Comparison of ENCODE assay signal across 1 cellular context in the genomic region with DNA sequence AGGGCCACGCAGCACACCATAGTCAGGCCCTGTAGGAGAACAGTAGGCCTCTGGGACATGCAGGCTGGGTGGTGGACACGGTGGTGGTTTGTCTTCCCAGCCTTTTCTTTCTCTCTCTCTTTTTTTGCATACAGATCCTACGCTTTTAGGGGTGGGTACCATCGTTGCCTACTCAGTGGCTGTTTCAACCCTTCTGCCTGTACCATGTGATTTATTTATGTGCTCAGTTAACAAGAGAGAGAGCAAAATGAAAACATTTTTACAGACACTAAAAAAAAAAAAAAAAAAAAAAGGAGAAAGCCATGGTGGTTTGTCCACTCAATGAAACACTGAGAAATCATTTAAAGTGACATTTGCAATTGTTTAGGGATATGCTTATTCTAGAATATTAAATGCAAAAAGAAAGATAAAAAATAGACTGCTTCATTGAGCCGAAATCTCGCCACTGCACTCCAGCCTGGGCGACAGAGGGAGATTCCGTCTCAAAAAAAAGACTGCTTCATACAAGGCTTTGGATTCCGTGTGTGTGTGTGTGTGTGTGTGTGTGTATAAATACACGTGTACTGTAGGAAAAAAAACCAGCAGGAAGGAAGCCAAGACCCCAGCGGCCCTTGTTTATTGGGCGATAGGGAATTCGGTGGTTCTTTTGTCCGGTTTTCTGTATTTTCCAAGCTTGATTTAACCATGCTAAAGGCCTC.
TF ChIP-seq lines count a peak whose summit lies in the region.

No MANE protein-coding gene starts in this region.

TF ChIP-seq in GM23338, 12 proteins besides CTCF, POLR2A, EP300 and RAD21 (continued from another document):
- TF ChIP-seq, protein P1, sequence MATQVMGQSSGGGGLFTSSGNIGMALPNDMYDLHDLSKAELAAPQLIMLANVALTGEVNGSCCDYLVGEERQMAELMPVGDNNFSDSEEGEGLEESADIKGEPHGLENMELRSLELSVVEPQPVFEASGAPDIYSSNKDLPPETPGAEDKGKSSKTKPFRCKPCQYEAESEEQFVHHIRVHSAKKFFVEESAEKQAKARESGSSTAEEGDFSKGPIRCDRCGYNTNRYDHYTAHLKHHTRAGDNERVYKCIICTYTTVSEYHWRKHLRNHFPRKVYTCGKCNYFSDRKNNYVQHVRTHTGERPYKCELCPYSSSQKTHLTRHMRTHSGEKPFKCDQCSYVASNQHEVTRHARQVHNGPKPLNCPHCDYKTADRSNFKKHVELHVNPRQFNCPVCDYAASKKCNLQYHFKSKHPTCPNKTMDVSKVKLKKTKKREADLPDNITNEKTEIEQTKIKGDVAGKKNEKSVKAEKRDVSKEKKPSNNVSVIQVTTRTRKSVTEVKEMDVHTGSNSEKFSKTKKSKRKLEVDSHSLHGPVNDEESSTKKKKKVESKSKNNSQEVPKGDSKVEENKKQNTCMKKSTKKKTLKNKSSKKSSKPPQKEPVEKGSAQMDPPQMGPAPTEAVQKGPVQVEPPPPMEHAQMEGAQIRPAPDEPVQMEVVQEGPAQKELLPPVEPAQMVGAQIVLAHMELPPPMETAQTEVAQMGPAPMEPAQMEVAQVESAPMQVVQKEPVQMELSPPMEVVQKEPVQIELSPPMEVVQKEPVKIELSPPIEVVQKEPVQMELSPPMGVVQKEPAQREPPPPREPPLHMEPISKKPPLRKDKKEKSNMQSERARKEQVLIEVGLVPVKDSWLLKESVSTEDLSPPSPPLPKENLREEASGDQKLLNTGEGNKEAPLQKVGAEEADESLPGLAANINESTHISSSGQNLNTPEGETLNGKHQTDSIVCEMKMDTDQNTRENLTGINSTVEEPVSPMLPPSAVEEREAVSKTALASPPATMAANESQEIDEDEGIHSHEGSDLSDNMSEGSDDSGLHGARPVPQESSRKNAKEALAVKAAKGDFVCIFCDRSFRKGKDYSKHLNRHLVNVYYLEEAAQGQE (IDR thresholded peaks at IDR 0.05; ENCODE audit: unreplicated experiment): no peak
- TF ChIP-seq STAT1 (IDR thresholded peaks at IDR 0.05; ENCODE audit: unreplicated experiment): no peak
